In the genomic region with DNA sequence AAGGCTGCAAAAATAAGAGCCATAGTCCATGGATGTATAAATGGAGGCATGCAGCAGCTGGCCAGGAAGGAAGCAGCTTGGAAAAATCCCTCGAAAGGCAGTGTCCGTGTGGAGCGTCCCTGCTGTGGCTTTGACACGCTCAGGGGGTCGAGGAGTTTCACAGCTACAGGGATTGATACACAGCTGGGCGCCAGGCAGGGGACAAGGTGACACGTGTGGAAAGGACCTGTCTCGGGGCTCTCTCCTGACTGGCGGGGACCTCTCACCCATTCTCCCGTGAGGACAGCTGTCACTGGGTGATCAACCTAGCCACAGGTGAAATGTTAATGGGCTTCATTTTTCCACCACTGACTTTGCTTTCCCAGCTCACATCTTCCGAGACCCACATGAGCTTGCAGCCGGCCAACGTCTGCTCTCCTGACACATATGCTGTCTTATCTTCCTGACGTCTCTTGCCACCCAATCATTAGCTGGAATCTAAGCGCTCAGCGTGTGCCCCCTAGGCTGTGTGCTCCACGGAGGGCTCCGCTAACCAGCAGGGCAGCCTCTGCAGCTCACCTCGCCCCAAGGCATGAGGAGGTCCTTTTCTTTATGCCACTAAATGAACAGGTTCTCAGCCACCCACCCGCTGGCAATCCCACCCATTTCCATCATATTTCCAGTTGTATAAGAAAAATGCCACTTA, we compare ENCODE assay signal across 16 cellular contexts.
DNase-seq lines count a peak whose midpoint lies in the region; ATAC-seq, FAIRE-seq and TF ChIP-seq lines count a peak whose summit lies in the region.
"Had no signal": no experiment of that assay in that cellular context is flagged by ENCODE, and none has a peak within 500 bp of the region (broad histone marks: within the 10 kb centered on the region; RNA-seq: fewer than 3 reads in every experiment).

No MANE protein-coding gene starts in this region.

- H3K27ac ChIP-seq in H1 (ENCODE audit: low read depth, low read length): no peak overlapping the region
- H3K27ac ChIP-seq: GM23248, HL-60 had no signal

- no peak overlapping the region for H2BK20ac ChIP-seq in H1 (ENCODE audit: low read length)

- H3K4me3 Mint-ChIP-seq in progenitor cell of endocrine pancreas (ENCODE audit: low read depth): no peak overlapping the region
- H3K4me3 Mint-ChIP-seq: B cell; CD4-positive, alpha-beta T cell had no signal

- H4K5ac ChIP-seq in H1 (ENCODE audit: insufficient read length, low read depth, low read length): no peak overlapping the region

- no peak overlapping the region for H2AK5ac ChIP-seq in H1 (ENCODE audit: low read depth, low read length)

- POLR2A ChIA-PET in H1 (lab: Charles Lee; ENCODE audit: partially characterized antibody): interaction anchor here (2.5 kb wide), 1 partner anchor 9 kb away, joined by 8 read pairs; no protein-coding TSS in a partner anchor

- no peak overlapping the region for H2AFZ ChIP-seq in H1 (ENCODE audit: low read length)
- H2AFZ ChIP-seq: GM23248 had no signal

- no peak overlapping the region for H3K18ac ChIP-seq in H1 (ENCODE audit: extremely low read depth, low read length)

- H3K79me1 ChIP-seq in H1 (ENCODE audit: low read depth, low read length): peaks cover under 1% of the 10 kb centered on the region; the same call in 1 of the 2 replicates

- H3K23me2 ChIP-seq in H1 (ENCODE audit: low read depth, low read length): peaks cover 2% of the 10 kb centered on the region; the same call in 1 of the 2 replicates

- no peaks in the 10 kb centered on the region for H4K20me1 ChIP-seq in H1 (replicated peaks in 1 of 2; ENCODE audit: control insufficient read depth in 1 of 2, insufficient read depth in 2 of 2, low read length in 2 of 2)

- no peak for TF ChIP-seq RAD21 in H1 (IDR thresholded peaks at IDR 0.05 in 1 of 2, conservative IDR thresholded peaks at IDR 0.05 in 1 of 2; ENCODE audit: low read depth in 2 of 2, low read length in 2 of 2)

- H2BK120ac ChIP-seq in H1 (replicated peaks; ENCODE audit: low read depth, low read length): no peak overlapping the region

- peak overlapping the region; percentile 22 for H4K91ac ChIP-seq in H1 (replicated peaks; ENCODE audit: insufficient read length, low read length)

- no peak overlapping the region for H3K56ac ChIP-seq in H1 (replicated peaks; ENCODE audit: insufficient read length, low read depth, low read length)

- ATAC-seq in HG03196 (IDR thresholded peaks at IDR 0.05; ENCODE audit: unreplicated experiment) (no peak), HG03378 (IDR thresholded peaks at IDR 0.05; ENCODE audit: unreplicated experiment) (no peak), GM21447 (IDR thresholded peaks at IDR 0.05; ENCODE audit: unreplicated experiment) (no peak)
- ATAC-seq: GM12878 had no signal

- H3K36me3 ChIP-seq in H1 (ENCODE audit: control insufficient read depth in 2 of 4, insufficient read depth in 4 of 4, low read length in 3 of 4): no peaks in the 10 kb centered on the region

- H3K9me3 Mint-ChIP-seq in progenitor cell of endocrine pancreas (ENCODE audit: low read depth): no peaks in the 10 kb centered on the region
- H3K9me3 Mint-ChIP-seq: CD4-positive, alpha-beta T cell had no signal

- H3K23ac ChIP-seq in H1 (ENCODE audit: insufficient read length): no peak overlapping the region

- H2BK12ac ChIP-seq in H1 (ENCODE audit: low read depth, low read length): no peak overlapping the region

- H3K4ac ChIP-seq in H1 (replicated peaks; ENCODE audit: insufficient read length, low read depth, low read length): no peak overlapping the region

- peak; percentile 56 for DNase-seq in ELF-1 (ENCODE audit: low read depth, low spot score)
- peak; percentile 14 for DNase-seq in NCI-H69 (lab: John Stamatoyannopoulos, UW)
- no peak for DNase-seq in H1 (ENCODE audit: low read depth in 1 of 2, low spot score in 2 of 2)
- DNase-seq in progenitor cell of endocrine pancreas (ENCODE audit: low spot score, unreplicated experiment): no peak
- DNase-seq: C1 segment of cervical spinal cord; CD4-positive, alpha-beta T cell; GM23248; H7 had no signal

- no peaks in the 10 kb centered on the region for H3K79me2 ChIP-seq in H1 (ENCODE audit: control insufficient read depth in 1 of 2, insufficient read depth in 2 of 2, low read length in 2 of 2)

- no peak for TF ChIP-seq POLR2A in H1 (IDR thresholded peaks at IDR 0.05; ENCODE audit: control extremely low read depth in 1 of 2, low read depth in 2 of 2, low read length in 2 of 2)

- H4K8ac ChIP-seq in H1 (ENCODE audit: extremely low read depth, insufficient read depth, low read length): no peak overlapping the region

- H3K9ac ChIP-seq in H1 (replicated peaks in 1 of 4; ENCODE audit: extremely low read depth in 1 of 4, low read depth in 3 of 4, low read length in 3 of 4): no peak overlapping the region
- H3K9ac ChIP-seq: GM23248 had no signal

- peaks cover 0 to 3% (median 1%) of the 10 kb centered on the region in 4 experiments; a peak in 3 of 7 replicates for H3K4me1 ChIP-seq in H1 (replicated peaks in 1 of 4; ENCODE audit: control insufficient read depth in 3 of 4, insufficient read depth in 4 of 4, low read length in 3 of 4)

- H3K14ac ChIP-seq in H1 (ENCODE audit: insufficient read length): no peak overlapping the region

- H3K4me1 Mint-ChIP-seq in progenitor cell of endocrine pancreas (ENCODE audit: low read depth): no peaks in the 10 kb centered on the region
- H3K4me1 Mint-ChIP-seq: B cell had no signal

- no peaks in the 10 kb centered on the region for H3K9me3 ChIP-seq in H1 (ENCODE audit: insufficient read depth in 2 of 2, low read depth in 1 of 2, low read length in 1 of 2)

- WGBS in H1 (ENCODE audit: extremely low coverage in 1 of 2, insufficient coverage in 1 of 2, insufficient read length in 1 of 2, insufficient replicate concordance in 2 of 2, low coverage in 1 of 2, low lambda C conversion rate in 2 of 2, missing lambda C conversion rate in 1 of 2), 2 experiments: 88% methylated on average over 19 of the region's 20 CpGs; no CpG with 5 or more reads in 1 of the 2 experiments

- CTCF ChIA-PET in H1 (lab: Charles Lee; ENCODE audit: partially characterized antibody): interaction anchor here (0.6 to 1.8 kb wide), 5 partner anchors 13 to 324 kb away, joined by 3 to 8 read pairs (median 5); no protein-coding TSS in a partner anchor

- H3K4me2 ChIP-seq in H1 (ENCODE audit: insufficient read depth in 1 of 2, low read depth in 2 of 2, low read length in 2 of 2): no peak overlapping the region

- TF ChIP-seq EP300 in H1 (IDR thresholded peaks at IDR 0.05; ENCODE audit: borderline replicate concordance in 1 of 2, low read depth in 2 of 2, low read length in 2 of 2): no peak

- H3K27me3 ChIP-seq in H1 (replicated peaks in 1 of 4; ENCODE audit: control insufficient read depth in 3 of 4, extremely low read depth in 1 of 4, insufficient read depth in 3 of 4, low read length in 3 of 4): no peaks in the 10 kb centered on the region; a peak in 1 of 7 replicates

- peak overlapping the region; percentile 69 for H3K27ac Mint-ChIP-seq in progenitor cell of endocrine pancreas
- H3K27ac Mint-ChIP-seq: B cell; CD4-positive, alpha-beta T cell had no signal

- no peaks in the 10 kb centered on the region for H3K36me3 Mint-ChIP-seq in progenitor cell of endocrine pancreas (ENCODE audit: insufficient read depth)

- TF ChIP-seq CTCF in H1 (IDR thresholded peaks at IDR 0.05; ENCODE audit: control extremely low read depth in 1 of 3, insufficient read depth in 1 of 3, low read depth in 1 of 3, low read length in 3 of 3) (no peak), progenitor cell of endocrine pancreas (IDR thresholded peaks at IDR 0.05; ENCODE audit: unreplicated experiment) (no peak)

- H2BK5ac ChIP-seq in H1 (ENCODE audit: low read depth, low read length): no peak overlapping the region

- no peak overlapping the region for H2BK15ac ChIP-seq in H1 (ENCODE audit: low read length)

- no peak overlapping the region for H3K4me3 ChIP-seq in H1 (ENCODE audit: extremely low read depth in 1 of 4, insufficient read depth in 2 of 4, low read depth in 3 of 4, low read length in 4 of 4)
- H3K4me3 ChIP-seq: GM12878, GM23248 had no signal

- no peak for FAIRE-seq in H1 (lab: Jason Lieb, UNC)
- FAIRE-seq: A204.1, GM12878, GM18507 had no signal

- peaks cover 3% of the 10 kb centered on the region for H3K27me3 Mint-ChIP-seq in progenitor cell of endocrine pancreas
- H3K27me3 Mint-ChIP-seq: CD4-positive, alpha-beta T cell had no signal

TF ChIP-seq in H1, 55 proteins besides CTCF, POLR2A, EP300 and RAD21:
- TF ChIP-seq BRCA1 (IDR thresholded peaks at IDR 0.05; ENCODE audit: low read depth, low read length) (no peak), TCF12 (IDR thresholded peaks at IDR 0.05; ENCODE audit: low read depth, low read length) (no peak), SRF (IDR thresholded peaks at IDR 0.05; ENCODE audit: low read depth, low read length) (no peak), POLR2AphosphoS5 (IDR thresholded peaks at IDR 0.05; ENCODE audit: low read depth, low read length) (no peak), ZNF274 (IDR thresholded peaks at IDR 0.05; ENCODE audit: borderline replicate concordance, extremely low read depth, low read length) (no peak), HDAC6 (IDR thresholded peaks at IDR 0.05; ENCODE audit: low read depth, low read length) (no peak), SP4 (IDR thresholded peaks at IDR 0.05; ENCODE audit: low read length) (no peak), NRF1 (IDR thresholded peaks at IDR 0.05; ENCODE audit: low read depth, low read length) (no peak), EZH2 (IDR thresholded peaks at IDR 0.05; ENCODE audit: low read depth, low read length, severe bottlenecking) (no peak), ASH2L (IDR thresholded peaks at IDR 0.05; ENCODE audit: low read length) (no peak), CHD1 (IDR thresholded peaks at IDR 0.05; ENCODE audit: low read depth, low read length) (no peak)
- TF ChIP-seq, protein P1, sequence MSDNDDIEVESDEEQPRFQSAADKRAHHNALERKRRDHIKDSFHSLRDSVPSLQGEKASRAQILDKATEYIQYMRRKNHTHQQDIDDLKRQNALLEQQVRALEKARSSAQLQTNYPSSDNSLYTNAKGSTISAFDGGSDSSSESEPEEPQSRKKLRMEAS (IDR thresholded peaks at IDR 0.05): no peak
- TF ChIP-seq, protein P2, sequence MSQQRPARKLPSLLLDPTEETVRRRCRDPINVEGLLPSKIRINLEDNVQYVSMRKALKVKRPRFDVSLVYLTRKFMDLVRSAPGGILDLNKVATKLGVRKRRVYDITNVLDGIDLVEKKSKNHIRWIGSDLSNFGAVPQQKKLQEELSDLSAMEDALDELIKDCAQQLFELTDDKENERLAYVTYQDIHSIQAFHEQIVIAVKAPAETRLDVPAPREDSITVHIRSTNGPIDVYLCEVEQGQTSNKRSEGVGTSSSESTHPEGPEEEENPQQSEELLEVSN (IDR thresholded peaks at IDR 0.05): no peak

Comparison
In these comparisons a context has a peak if more than half of its experiments do, and no peak if none do; other contexts are left out.
1. DNase-seq: peak in ELF-1 (single experiment) and NCI-H69 (single experiment); none in H1 (0 of 2) and progenitor cell of endocrine pancreas (single experiment).